ENCODE assay signal across 36 cellular contexts in the genomic region with DNA sequence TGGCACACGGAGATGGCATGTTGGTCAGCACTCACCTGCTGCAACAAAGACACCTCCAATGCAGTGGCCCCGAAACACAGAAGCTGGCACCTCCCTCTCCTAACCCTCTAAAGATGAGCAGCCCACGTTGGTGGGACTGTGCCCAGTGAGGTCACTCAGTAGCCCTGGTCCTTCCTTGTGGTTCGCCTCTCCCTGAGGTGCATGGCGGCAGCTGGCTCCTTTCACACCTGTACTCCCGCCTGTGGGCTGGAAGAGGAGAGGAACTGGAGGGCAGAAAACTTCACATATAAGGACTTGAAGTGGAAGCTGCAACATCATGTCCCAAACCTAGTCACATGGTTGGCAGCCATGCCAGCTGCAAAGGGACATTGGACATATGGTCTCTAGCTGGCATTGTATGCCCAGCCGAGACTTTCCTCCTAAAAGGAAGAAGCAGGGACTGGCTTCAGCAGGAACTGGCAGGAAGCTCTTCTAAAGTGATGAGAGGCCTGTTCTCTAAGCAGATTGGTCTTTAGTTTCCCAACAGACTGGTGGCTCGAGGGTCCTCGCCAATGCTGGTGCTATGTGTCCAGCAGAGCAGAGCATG. TPM values are rescaled to one million over a fixed set of nuclear protein-coding genes. Genes with fewer than 3 reads are reported as not detected.
"Had no signal": no experiment of that assay in that cellular context is flagged by ENCODE, and none has a peak within 500 bp of the region (broad histone marks: within the 10 kb centered on the region; RNA-seq: fewer than 3 reads in every experiment).

No MANE protein-coding gene starts in this region.

- H3K4me3 Mint-ChIP-seq: dendritic cell treated with granulocyte-macrophage colony-stimulating factor and Interleukin-4, amounts not matched to agents 40 ng/mL and 50 ng/mL, for 4 days; endodermal cell; naive thymus-derived CD4-positive, alpha-beta T cell; nephron; neural progenitor cell; type B pancreatic cell had no signal

- H3K9me3 ChIP-seq: colonic mucosa, gastroesophageal sphincter, heart left ventricle, prostate gland, right atrium auricular region, testis, tibial artery had no signal

- H3K27me3 Mint-ChIP-seq: dendritic cell treated with granulocyte-macrophage colony-stimulating factor and Interleukin-4, amounts not matched to agents 40 ng/mL and 50 ng/mL, for 4 days; type B pancreatic cell had no signal

- H3K4me1 ChIP-seq: colonic mucosa, foreskin keratinocyte, gastroesophageal sphincter, neural progenitor cell, prostate gland, right atrium auricular region, testis, tibial artery had no signal

- H3K4me3 ChIP-seq: colonic mucosa, gastroesophageal sphincter, heart left ventricle, hepatocyte, lung, neural progenitor cell, prostate gland, right atrium auricular region, smooth muscle cell, testis, tibial artery had no signal

- H3K4me1 Mint-ChIP-seq: naive thymus-derived CD4-positive, alpha-beta T cell; nephron had no signal

- H3K27ac Mint-ChIP-seq: dendritic cell treated with granulocyte-macrophage colony-stimulating factor and Interleukin-4, amounts not matched to agents 40 ng/mL and 50 ng/mL, for 4 days; endodermal cell; naive thymus-derived CD4-positive, alpha-beta T cell; nephron; neural progenitor cell; type B pancreatic cell had no signal

- H3K27me3 ChIP-seq: colonic mucosa, hepatocyte, right atrium auricular region, testis, tibial artery had no signal

- DNase-seq: colonic mucosa; effector CD8-positive, alpha-beta T cell; foreskin keratinocyte; kidney; mesenchymal stem cell; midbrain; naive thymus-derived CD4-positive, alpha-beta T cell; nucleus accumbens; stimulated activated CD4-positive, alpha-beta T cell treated with anti-CD3 and anti-CD28 coated beads, Interleukin-12 subunit alpha, Interleukin-12 subunit beta, amount 100 ng/mL, for 4 hours; stimulated activated CD4-positive, alpha-beta T cell treated with anti-CD3 and anti-CD28 coated beads, Interleukin-1b, Interleukin-23, amount 100 ng/mL, for 48 hours; stimulated activated CD4-positive, alpha-beta T cell treated with anti-CD3 and anti-CD28 coated beads, Interleukin-4, amount 100 ng/mL, for 1 hour; stimulated activated CD8-positive, alpha-beta memory T cell treated with anti-CD3 and anti-CD28 coated beads, Interleukin-4, amount 100 ng/mL, for 48 hours; stimulated activated naive CD4-positive, alpha-beta T cell; testis; tibial artery had no signal

- ATAC-seq: foreskin keratinocyte; gastroesophageal sphincter; naive thymus-derived CD4-positive, alpha-beta T cell; sciatic nerve had no signal

- H3K36me3 ChIP-seq: colonic mucosa, gastroesophageal sphincter, heart left ventricle, neural progenitor cell, prostate gland, right atrium auricular region, tibial artery had no signal

- H3K9me3 Mint-ChIP-seq: dendritic cell treated with granulocyte-macrophage colony-stimulating factor and Interleukin-4, amounts not matched to agents 40 ng/mL and 50 ng/mL, for 4 days; endodermal cell; nephron; neural progenitor cell; type B pancreatic cell had no signal

- H3K27ac ChIP-seq: colonic mucosa, epithelial cell of prostate, foreskin keratinocyte, gastroesophageal sphincter, heart left ventricle, hepatocyte, neural progenitor cell, prostate gland, right atrium auricular region, testis, tibial artery had no signal

- H3K36me3 Mint-ChIP-seq: naive thymus-derived CD4-positive, alpha-beta T cell; neural progenitor cell; type B pancreatic cell had no signal

RNA-seq across cellular contexts. Expression of gene C3orf22, which starts 10.8 kb away (rescaled TPM):
- total RNA-seq: colonic mucosa; endodermal cell; esophagus mucosa; fibroblast of lung; foreskin keratinocyte; gastroesophageal sphincter; heart left ventricle; hepatocyte; kidney; left lobe of liver; liver; mucosa of gallbladder; naive thymus-derived CD4-positive, alpha-beta T cell; osteocyte; right atrium auricular region; sciatic nerve; smooth muscle cell; urinary bladder had no signal

RNA-seq across cellular contexts. Expression of gene CHST13, which starts 45.5 kb away (rescaled TPM):
- total RNA-seq: esophagus mucosa, osteocyte, smooth muscle cell had no signal

RNA-seq across cellular contexts. Expression of gene UROC1, which starts 51.9 kb away (rescaled TPM):
- total RNA-seq: colonic mucosa; endodermal cell; esophagus mucosa; fibroblast of lung; foreskin keratinocyte; gastroesophageal sphincter; heart left ventricle; kidney; naive thymus-derived CD4-positive, alpha-beta T cell; osteocyte; right atrium auricular region; sciatic nerve; smooth muscle cell; urinary bladder had no signal
